ENCODE assay signal across 8 cellular contexts in genomic region chr21:37452222-37452621, GRCh38.
DNase-seq lines count a peak whose midpoint lies in the region; ATAC-seq and TF ChIP-seq lines count a peak whose summit lies in the region.

No MANE protein-coding gene starts in this region.

- intact Hi-C loops in esophagus muscularis mucosa (cut with DNase I), result no loop called here

- H3K9me3 ChIP-seq in esophagus muscularis mucosa, result no peaks in the 10 kb centered on the region

- DNase-seq in AG08396 (ENCODE audit: low spot score), result peak; percentile 74
- peak; percentile 93 for DNase-seq in M059J (ENCODE audit: low read depth)
- DNase-seq in esophagus muscularis mucosa (ENCODE audit: extremely low spot score), result no peak
- no peak for DNase-seq in neural crest cell (ENCODE audit: low read depth, low spot score)
- no peak for DNase-seq in UCSD-AML1 (lab: John Stamatoyannopoulos, UW; ENCODE audit: unreplicated experiment)

- peak overlapping the region; percentile 28 for H3K4me3 Mint-ChIP-seq in neural crest cell

- ATAC-seq in HG03521 (IDR thresholded peaks at IDR 0.05; ENCODE audit: unreplicated experiment), result no peak
- no peak for ATAC-seq in HG03469 (IDR thresholded peaks at IDR 0.05; ENCODE audit: unreplicated experiment)
- no peak for ATAC-seq in HG03108 (IDR thresholded peaks at IDR 0.05; ENCODE audit: unreplicated experiment)

- TF ChIP-seq EP300 in esophagus muscularis mucosa (IDR thresholded peaks at IDR 0.05), result no peak

- H3K27ac ChIP-seq in esophagus muscularis mucosa (replicated peaks in 1 of 4), result peak overlapping the region; percentile 33 to 62 (median 42)

- no peaks in the 10 kb centered on the region for H3K27me3 ChIP-seq in esophagus muscularis mucosa

- TF ChIP-seq POLR2A in esophagus muscularis mucosa (IDR thresholded peaks at IDR 0.05; ENCODE audit: low read depth), result no peak

- H3K27ac Mint-ChIP-seq in neural crest cell (ENCODE audit: unreplicated experiment), result no peak overlapping the region

- no peaks in the 10 kb centered on the region for H3K27me3 Mint-ChIP-seq in neural crest cell (ENCODE audit: low read depth)

- H3K4me1 ChIP-seq in esophagus muscularis mucosa, result peaks cover 76 to 90% (median 82%) of the 10 kb centered on the region in 4 donors

- TF ChIP-seq CTCF in esophagus muscularis mucosa (IDR thresholded peaks at IDR 0.05) (no peak), neural crest cell (conservative IDR thresholded peaks at IDR 0.05) (no peak)

- H3K4me3 ChIP-seq in esophagus muscularis mucosa, result no peak overlapping the region

- no peaks in the 10 kb centered on the region for H3K9me3 Mint-ChIP-seq in neural crest cell

- peaks cover 8% of the 10 kb centered on the region for H3K36me3 Mint-ChIP-seq in neural crest cell (ENCODE audit: low read depth)

- WGBS in esophagus muscularis mucosa, result 21% methylated on average over 4 of the region's 4 CpGs

- peaks cover 0 to 4% (median 0%) of the 10 kb centered on the region in 4 donors for H3K36me3 ChIP-seq in esophagus muscularis mucosa

- H3K4me1 Mint-ChIP-seq in neural crest cell, result peaks cover 67% of the 10 kb centered on the region

Comparison
In these comparisons a context has a peak if more than half of its experiments do, and no peak if none do; other contexts are left out.
1. DNase-seq: peak in AG08396 (single experiment) and M059J (single experiment); none in esophagus muscularis mucosa (single experiment), neural crest cell (single experiment) and UCSD-AML1 (single experiment).